11 cellular contexts compared by ENCODE assay signal in genomic region chr20:39480644-39481043, GRCh38.
"Had no signal": no experiment of that assay in that cellular context is flagged by ENCODE, and none has a peak within 500 bp of the region (broad histone marks: within the 10 kb centered on the region; RNA-seq: fewer than 3 reads in every experiment).

No MANE protein-coding gene starts in this region.

- H3K27ac ChIP-seq: GM23248 had no signal

- H3K9me3 ChIP-seq: HAP-1 had no signal

- H3K4me1 ChIP-seq: HAP-1 had no signal

- H3K4me3 ChIP-seq: GM23248, GM23338, HAP-1 had no signal

- H3K27ac Mint-ChIP-seq: GM23338, H9, HFFc6 had no signal

- H2AFZ ChIP-seq: GM23248, GM23338 had no signal

- H3K9me3 Mint-ChIP-seq: GM23338, H9 had no signal

- H3K36me3 ChIP-seq: HAP-1 had no signal

- H3K4me2 ChIP-seq: GM23338 had no signal

- H3K9ac ChIP-seq: GM23248 had no signal

- H3K4me1 Mint-ChIP-seq: GM23338, H9 had no signal

- ATAC-seq: GM23338, HCT116 had no signal

- FAIRE-seq: H1, H54 had no signal

- DNase-seq: GM23248, GOT3, H7, H9, HCEC 1CT, HFFc6 had no signal

- H3K4me3 Mint-ChIP-seq: GM23338, H9, HFFc6 had no signal
